Comparison of ENCODE assay signal across 1 cellular context in the genomic region with DNA sequence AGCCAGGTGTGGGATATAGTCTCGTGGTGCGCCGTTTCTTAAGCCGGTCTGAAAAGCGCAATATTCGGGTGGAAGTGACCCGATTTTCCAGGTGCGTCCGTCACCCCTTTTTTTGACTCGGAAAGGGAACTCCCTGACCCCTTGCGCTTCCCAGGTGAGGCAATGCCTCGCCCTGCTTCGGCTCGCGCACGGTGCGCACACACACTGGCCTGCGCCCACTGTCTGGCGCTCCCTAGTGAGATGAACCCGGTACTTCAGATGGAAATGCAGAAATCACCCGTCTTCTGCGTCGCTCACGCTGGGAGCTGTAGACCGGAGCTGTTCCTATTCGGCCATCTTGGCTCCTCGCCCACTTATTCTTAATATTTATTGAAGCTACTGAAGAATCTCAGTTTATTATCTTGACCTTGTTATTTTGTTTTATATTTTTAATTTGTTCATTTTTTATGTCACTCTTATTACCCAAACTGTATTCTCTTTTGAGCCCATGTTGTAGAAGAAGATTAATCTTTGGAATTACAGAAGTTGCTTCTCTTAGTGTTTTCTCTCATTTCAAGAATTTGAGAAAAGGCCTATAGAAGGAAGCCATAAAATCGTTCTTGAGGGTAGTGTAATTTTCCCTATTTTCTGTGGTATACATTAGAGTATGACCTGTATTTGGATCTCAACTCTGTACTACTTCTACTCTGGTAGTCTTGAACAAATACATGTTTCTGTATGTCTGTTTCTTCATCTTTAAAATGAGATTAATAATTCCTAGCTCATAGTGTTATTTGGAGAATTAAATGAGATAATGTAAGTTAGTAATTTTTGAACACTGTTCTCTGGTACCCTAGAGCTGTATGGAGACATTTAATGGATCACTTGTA.
TF ChIP-seq lines count a peak whose summit lies in the region.

No MANE protein-coding gene starts in this region.

TF ChIP-seq in GM12878, 131 proteins besides CTCF, POLR2A, EP300 and RAD21:
- TF ChIP-seq YY1 (IDR thresholded peaks at IDR 0.05; ENCODE audit: low read depth, low read length), result peak; percentile 71
